In the genomic region with DNA sequence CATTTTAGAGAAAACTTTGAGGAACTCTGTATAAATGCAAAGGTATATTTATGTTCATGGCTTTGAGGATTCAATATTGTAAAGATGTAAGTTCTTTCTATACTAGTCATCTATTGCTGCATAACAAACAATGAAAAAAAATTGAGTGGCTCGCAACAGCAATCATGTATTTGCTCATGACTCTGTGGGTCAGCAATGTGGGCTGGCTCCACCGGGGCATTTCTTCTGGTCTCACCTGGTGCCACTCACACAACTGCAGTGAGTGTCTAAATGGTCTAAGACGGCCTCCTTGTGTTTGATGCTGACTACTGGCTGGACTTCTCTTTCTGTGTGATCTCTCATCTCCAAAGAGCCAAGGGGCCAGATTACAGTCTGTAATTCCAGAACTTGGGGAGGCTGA, we compare ENCODE assay signal across 30 cellular contexts. TPM values are rescaled to one million over a fixed set of nuclear protein-coding genes. Genes with fewer than 3 reads are reported as not detected.
"Had no signal": no experiment of that assay in that cellular context is flagged by ENCODE, and none has a peak within 500 bp of the region (broad histone marks: within the 10 kb centered on the region; RNA-seq: fewer than 3 reads in every experiment).

No MANE protein-coding gene starts in this region.

- H3K36me3 Mint-ChIP-seq: activated CD8-positive, alpha-beta memory T cell treated with anti-CD3 and anti-CD28 coated beads, Interleukin-2, amount 10 ng/mL, durations not matched to agents 7 days and 5 days; activated naive CD4-positive, alpha-beta T cell treated with anti-CD3 and anti-CD28 coated beads, Interleukin-2, amount 50 U/mL, for 72 hours; brain; mesothelial cell of epicardium; naive thymus-derived CD4-positive, alpha-beta T cell; stimulated activated memory B cell treated with anti-CD40 and anti-IgM and Interleukin-4, amounts not matched to agents 10 μg/mL and 1 μg/mL and 100 μg/mL, for 72 hours had no signal

- H3K4me3 Mint-ChIP-seq: activated B cell treated with CpG ODN at 0.5 μM for 24 hours; activated CD8-positive, alpha-beta memory T cell treated with anti-CD3 and anti-CD28 coated beads, Interleukin-2, amount 10 ng/mL, durations not matched to agents 7 days and 5 days; activated CD8-positive, alpha-beta T cell treated with anti-CD3 and anti-CD28 coated beads, Interleukin-2, amount 10 ng/mL, durations not matched to agents 7 days and 5 days; activated T-cell treated with anti-CD3 and anti-CD28 coated beads, Interleukin-2, amount 50 U/mL, for 72 hours; brain; mesothelial cell of epicardium; naive thymus-derived CD4-positive, alpha-beta T cell; neural crest cell; stimulated activated memory B cell treated with anti-CD40 and anti-IgM and Interleukin-4, amounts not matched to agents 10 μg/mL and 1 μg/mL and 100 μg/mL, for 72 hours; T-helper 2 cell treated with Interferon-gamma antibody and Interleukin-4, amounts not matched to agents 5 μg/mL and 100 μg/mL, for 36 hours had no signal

- H3K9me3 ChIP-seq: esophagus muscularis mucosa, right atrium auricular region, stomach, suprapubic skin, tibial nerve had no signal

- H3K9me3 Mint-ChIP-seq: activated B cell treated with CpG ODN at 0.5 μM for 24 hours; activated naive CD4-positive, alpha-beta T cell treated with anti-CD3 and anti-CD28 coated beads, Interleukin-2, amount 50 U/mL, for 72 hours; activated T-cell treated with anti-CD3 and anti-CD28 coated beads, Interleukin-2, amount 50 U/mL, for 72 hours; brain; mesothelial cell of epicardium; naive thymus-derived CD4-positive, alpha-beta T cell; neural crest cell; stimulated activated memory B cell treated with anti-CD40 and anti-IgM and Interleukin-4, amounts not matched to agents 10 μg/mL and 1 μg/mL and 100 μg/mL, for 72 hours; T-helper 2 cell treated with Interferon-gamma antibody and Interleukin-4, amounts not matched to agents 5 μg/mL and 100 μg/mL, for 36 hours had no signal

- H3K9ac ChIP-seq: parathyroid adenoma had no signal

- DNase-seq: activated B cell treated with CpG ODN at 0.5 μM for 24 hours; activated CD8-positive, alpha-beta memory T cell treated with anti-CD3 and anti-CD28 coated beads, Interleukin-2, amount 10 ng/mL, durations not matched to agents 7 days and 5 days; activated CD8-positive, alpha-beta T cell treated with anti-CD3 and anti-CD28 coated beads, Interleukin-2, amount 10 ng/mL, durations not matched to agents 7 days and 5 days; activated naive CD4-positive, alpha-beta T cell; activated T-cell treated with anti-CD3 and anti-CD28 coated beads for 4 hours; activated T-cell treated with anti-CD3 and anti-CD28 coated beads, Interleukin-2, amount 50 U/mL, for 72 hours; anterior cingulate cortex; caudate nucleus; cortex of kidney; foreskin melanocyte; left cardiac atrium; naive thymus-derived CD4-positive, alpha-beta T cell; nucleus accumbens; stimulated activated CD4-positive, alpha-beta T cell treated with anti-CD3 and anti-CD28 coated beads, Interleukin-1b, Interleukin-23, amount 100 ng/mL, for 48 hours; stimulated activated CD4-positive, alpha-beta T cell treated with anti-CD3 and anti-CD28 coated beads, Interleukin-4, amount 100 ng/mL, for 4 hours; stimulated activated CD8-positive, alpha-beta memory T cell treated with anti-CD3 and anti-CD28 coated beads, Interleukin-4, amount 100 ng/mL, for 48 hours; stomach; T-helper 1 cell had no signal

- H3K4me3 ChIP-seq: esophagus muscularis mucosa, right atrium auricular region, smooth muscle cell, stomach, suprapubic skin, tibial nerve had no signal

- ATAC-seq: activated CD8-positive, alpha-beta memory T cell treated with anti-CD3 and anti-CD28 coated beads, Interleukin-2, amount 10 ng/mL, durations not matched to agents 7 days and 5 days; activated CD8-positive, alpha-beta T cell treated with anti-CD3 and anti-CD28 coated beads, Interleukin-2, amount 10 ng/mL, durations not matched to agents 7 days and 5 days; activated naive CD4-positive, alpha-beta T cell treated with anti-CD3 and anti-CD28 coated beads, Interleukin-2, amount 50 U/mL, for 72 hours; activated T-cell treated with anti-CD3 and anti-CD28 coated beads, Interleukin-2, amount 50 U/mL, for 72 hours; left cardiac atrium; naive thymus-derived CD4-positive, alpha-beta T cell; stimulated activated memory B cell treated with anti-CD40 and anti-IgM and Interleukin-4, amounts not matched to agents 10 μg/mL and 1 μg/mL and 100 μg/mL, for 72 hours had no signal

- H3K27me3 Mint-ChIP-seq: brain had no signal

- H3K4me1 Mint-ChIP-seq: activated B cell treated with CpG ODN at 0.5 μM for 24 hours; brain; mesothelial cell of epicardium; naive thymus-derived CD4-positive, alpha-beta T cell; neural crest cell; stimulated activated memory B cell treated with anti-CD40 and anti-IgM and Interleukin-4, amounts not matched to agents 10 μg/mL and 1 μg/mL and 100 μg/mL, for 72 hours had no signal

- H3K36me3 ChIP-seq: esophagus muscularis mucosa, right atrium auricular region, stomach, suprapubic skin, tibial nerve had no signal

- H3K27me3 ChIP-seq: esophagus muscularis mucosa, right atrium auricular region, stomach, suprapubic skin, tibial nerve had no signal

- H3K27ac ChIP-seq: esophagus muscularis mucosa, parathyroid adenoma, right atrium auricular region, stomach, suprapubic skin, tibial nerve had no signal

- H3K27ac Mint-ChIP-seq: activated B cell treated with CpG ODN at 0.5 μM for 24 hours; activated CD8-positive, alpha-beta memory T cell treated with anti-CD3 and anti-CD28 coated beads, Interleukin-2, amount 10 ng/mL, durations not matched to agents 7 days and 5 days; activated CD8-positive, alpha-beta T cell treated with anti-CD3 and anti-CD28 coated beads, Interleukin-2, amount 10 ng/mL, durations not matched to agents 7 days and 5 days; activated naive CD4-positive, alpha-beta T cell treated with anti-CD3 and anti-CD28 coated beads, Interleukin-2, amount 50 U/mL, for 72 hours; activated T-cell treated with anti-CD3 and anti-CD28 coated beads, Interleukin-2, amount 50 U/mL, for 72 hours; brain; mesothelial cell of epicardium; naive thymus-derived CD4-positive, alpha-beta T cell; stimulated activated memory B cell treated with anti-CD40 and anti-IgM and Interleukin-4, amounts not matched to agents 10 μg/mL and 1 μg/mL and 100 μg/mL, for 72 hours; T-helper 2 cell treated with Interferon-gamma antibody and Interleukin-4, amounts not matched to agents 5 μg/mL and 100 μg/mL, for 36 hours had no signal

- H3K4me1 ChIP-seq: esophagus muscularis mucosa, parathyroid adenoma, right atrium auricular region, stomach, suprapubic skin, tibial nerve had no signal

RNA-seq across cellular contexts. Expression of a gene that starts 45.2 kb away (rescaled TPM):
- polyA plus RNA-seq: naive thymus-derived CD4-positive, alpha-beta T cell had no signal
